ENCODE assay signal across 8 cellular contexts in genomic region chr10:48306265-48306869, GRCh38. TPM values are rescaled to one million over a fixed set of nuclear protein-coding genes. Genes with fewer than 3 reads are reported as not detected.
DNase-seq lines count a peak whose midpoint lies in the region; ATAC-seq and TF ChIP-seq lines count a peak whose summit lies in the region.

TSS of gene MAPK8 (plus strand) at chr10:48306677. CDS start at chr10:48401661, 94,984 bp downstream.

- H3K4me3 ChIP-seq in adrenal gland (peak within 1 kb of the TSS; percentile 54 to 100 (median 72)), heart right ventricle (peak within 1 kb of the TSS; percentile 56 to 96 (median 90)), upper lobe of left lung (peak within 1 kb of the TSS; percentile 60 to 96 (median 86))

- ATAC-seq in HG02852 (IDR thresholded peaks at IDR 0.05; ENCODE audit: unreplicated experiment) (peak; percentile 78), heart right ventricle (peak; percentile 95 to 97 (median 96)), upper lobe of left lung (ENCODE audit: low FRiP score in 2 of 2) (peak; percentile 97 to 98)

- peak within 1 kb of the TSS; percentile 37 to 100 (median 98) for H3K27ac ChIP-seq in adrenal gland
- peak within 1 kb of the TSS; percentile 92 to 99 (median 97) for H3K27ac ChIP-seq in heart right ventricle
- peak within 1 kb of the TSS; percentile 93 to 97 (median 96) for H3K27ac ChIP-seq in upper lobe of left lung

- no peaks in the 10 kb centered on the region for H3K36me3 ChIP-seq in adrenal gland (replicated peaks in 1 of 2)
- H3K36me3 ChIP-seq in heart right ventricle: no peaks in the 10 kb centered on the region
- no peaks in the 10 kb centered on the region for H3K36me3 ChIP-seq in upper lobe of left lung

- intact Hi-C loops in adrenal gland (cut with DNase I) (no loop called here), heart right ventricle (cut with DNase I) (no loop called here), posterior vena cava (cut with DNase I) (no loop called here)

- peak; percentile 95 to 99 for TF ChIP-seq POLR2A in adrenal gland (IDR thresholded peaks at IDR 0.05)
- peak in 3 of 4 donors; percentile 93 to 98 (median 94) for TF ChIP-seq POLR2A in upper lobe of left lung (IDR thresholded peaks at IDR 0.05)

- H3K4me1 ChIP-seq in adrenal gland (replicated peaks in 1 of 2): peaks cover 7 to 28% of the 10 kb centered on the region in 2 donors
- peaks cover 0 to 46% (median 36%) of the 10 kb centered on the region in 9 donors for H3K4me1 ChIP-seq in heart right ventricle
- H3K4me1 ChIP-seq in upper lobe of left lung: peaks cover 13 to 25% (median 19%) of the 10 kb centered on the region in 4 donors

- WGBS in adrenal gland, 4 donors: 1 to 4% (median 2%) methylated on average over 7 to 86 of the region's 86 CpGs
- whole genome bisulfite sequencing in heart right ventricle, 2 donors: 1% methylated on average over 70 to 86 of the region's 86 CpGs
- 6 to 37% methylated on average over 3 to 12 of the region's 86 CpGs for WGBS in upper lobe of left lung, 2 donors

- H3K9me3 ChIP-seq in adrenal gland (replicated peaks in 1 of 3) (no peaks in the 10 kb centered on the region), heart right ventricle (no peaks in the 10 kb centered on the region), upper lobe of left lung (no peaks in the 10 kb centered on the region)

- no peak for TF ChIP-seq CTCF in GM13976 (IDR thresholded peaks at IDR 0.05; ENCODE audit: borderline replicate concordance, control extremely low read depth, extremely low read depth, insufficient read depth, missing control alignments)
- TF ChIP-seq CTCF in adrenal gland (IDR thresholded peaks at IDR 0.05): no peak
- TF ChIP-seq CTCF in heart right ventricle (IDR thresholded peaks at IDR 0.05): no peak
- TF ChIP-seq CTCF in upper lobe of left lung (IDR thresholded peaks at IDR 0.05): peak in 1 of 6 experiments; percentile 17

- TF ChIP-seq EP300 in upper lobe of left lung (IDR thresholded peaks at IDR 0.05): no peak

- DNase-seq in GM13976 (ENCODE audit: low spot score) (peak; percentile 99), NCI-H1436 treated with DMSO at 0.1 percent for 48 hours (lab: John Stamatoyannopoulos, UW) (peak; percentile 23), T-helper 1 cell (peak; percentile 89 to 92 (median 90)), adrenal gland (peak; percentile 94 to 96 (median 95)), heart right ventricle (peak; percentile 93 to 95), posterior vena cava (ENCODE audit: low spot score) (peak; percentile 97), upper lobe of left lung (peak; percentile 95 to 99)

- no peaks in the 10 kb centered on the region for H3K27me3 ChIP-seq in adrenal gland
- no peaks in the 10 kb centered on the region for H3K27me3 ChIP-seq in heart right ventricle
- H3K27me3 ChIP-seq in upper lobe of left lung: no peaks in the 10 kb centered on the region

- in situ Hi-C loops in GM13976 (cut with MboI; ENCODE audit: low sequenced_read_pairs, unreplicated experiment): no loop called here

RNA-seq across cellular contexts. Expression of gene MAPK8, which starts in this region (rescaled TPM):
- total RNA-seq in adrenal gland (10 to 100 TPM; 15.1 to 45.7 (median 31.9) TPM), heart right ventricle (10 to 100 TPM; 22.0 to 41.9 (median 31.2) TPM), posterior vena cava (10 to 100 TPM; 29.1 to 36.7 TPM), upper lobe of left lung (10 to 100 TPM; 33.6 to 61.6 (median 46.6) TPM)
- polyA plus RNA-seq in adrenal gland (10 to 100 TPM in 1 of 3 donors, 1 to 10 TPM in 2; 7.6 to 44.8 (median 8.9) TPM), heart right ventricle (1 to 10 TPM; 7.4 to 8.0 TPM)

Comparison
In these comparisons a context has a peak if more than half of its experiments do, and no peak if none do; other contexts are left out.
1. Peak in every context shown above with its lines: DNase-seq, ATAC-seq, H3K4me3 ChIP-seq and H3K27ac ChIP-seq.
2. DNase-seq: peak in every context shown above with its lines; median percentile 99 in GM13976; 97 in posterior vena cava; 97 in upper lobe of left lung; 95 in adrenal gland; 94 in heart right ventricle; 90 in T-helper 1 cell; 23 in NCI-H1436 treated with DMSO at 0.1 percent for 48 hours.